In genomic region chr12:27523305-27523641, GRCh38 we compare ENCODE assay signal across 8 cellular contexts. TPM values are rescaled to one million over a fixed set of nuclear protein-coding genes. Genes with fewer than 3 reads are reported as not detected.
DNase-seq lines count a peak whose midpoint lies in the region; ATAC-seq and TF ChIP-seq lines count a peak whose summit lies in the region.

No MANE protein-coding gene starts in this region.

- H3K36me3 Mint-ChIP-seq in activated CD8-positive, alpha-beta memory T cell treated with anti-CD3 and anti-CD28 coated beads, Interleukin-2, amount 10 ng/mL, durations not matched to agents 7 days and 5 days: no peaks in the 10 kb centered on the region
- no peaks in the 10 kb centered on the region for H3K36me3 Mint-ChIP-seq in WTC11

- peak overlapping the region; percentile 96 for H3K4me3 Mint-ChIP-seq in activated CD8-positive, alpha-beta memory T cell treated with anti-CD3 and anti-CD28 coated beads, Interleukin-2, amount 10 ng/mL, durations not matched to agents 7 days and 5 days
- H3K4me3 Mint-ChIP-seq in WTC11: peak overlapping the region; percentile 79

- peaks cover 48% of the 10 kb centered on the region for H3K27me3 Mint-ChIP-seq in activated CD8-positive, alpha-beta memory T cell treated with anti-CD3 and anti-CD28 coated beads, Interleukin-2, amount 10 ng/mL, durations not matched to agents 7 days and 5 days
- peaks cover 51% of the 10 kb centered on the region for H3K27me3 Mint-ChIP-seq in WTC11 (ENCODE audit: low read depth)

- POLR2A ChIA-PET in WTC11 (lab: Charles Lee): interaction anchor here (0.7 to 2.1 kb wide), 4 partner anchors 32 to 1624 kb away, joined by 3 to 6 read pairs (median 4); no protein-coding TSS in a partner anchor

- H3K9ac ChIP-seq in iPS-15b (ENCODE audit: low read depth, low read length): peak overlapping the region; percentile 41

- DNase-seq in activated CD8-positive, alpha-beta memory T cell treated with anti-CD3 and anti-CD28 coated beads, Interleukin-2, amount 10 ng/mL, durations not matched to agents 7 days and 5 days: no peak
- DNase-seq in activated CD8-positive, alpha-beta memory T cell treated with anti-CD3 and anti-CD28 coated beads, Interleukin-2, amount 50 U/mL, for 48 hours: no peak
- DNase-seq in WTC11 (ENCODE audit: low spot score) (no peak), substantia nigra (lab: John Stamatoyannopoulos, UW) (no peak), midbrain (lab: John Stamatoyannopoulos, UW) (no peak), inferior parietal cortex (ENCODE audit: extremely low spot score) (no peak)

- no peak for TF ChIP-seq CTCF in WTC11 (IDR thresholded peaks at IDR 0.05)

- CTCF ChIA-PET in activated CD8-positive, alpha-beta memory T cell treated with anti-CD3 and anti-CD28 coated beads, Interleukin-2, amount 10 ng/mL, durations not matched to agents 7 days and 5 days (lab: Charles Lee): interaction anchor here (0.7 to 1.5 kb wide), 6 partner anchors 9 to 217 kb away, joined by 3 read pairs; no protein-coding TSS in a partner anchor
- CTCF ChIA-PET in WTC11 (lab: Charles Lee): interaction anchor here (0.8 to 2.7 kb wide), 2 partner anchors 61 to 88 kb away, joined by 3 to 13 read pairs; no protein-coding TSS in a partner anchor

- no peaks in the 10 kb centered on the region for H3K9me3 ChIP-seq in iPS-15b (ENCODE audit: control insufficient read depth, insufficient read depth, low read length)

- no peaks in the 10 kb centered on the region for H3K36me3 ChIP-seq in iPS-15b (ENCODE audit: control insufficient read depth, insufficient read depth, low read length)

- ATAC-seq in activated CD8-positive, alpha-beta memory T cell treated with anti-CD3 and anti-CD28 coated beads, Interleukin-2, amount 10 ng/mL, durations not matched to agents 7 days and 5 days: peak; percentile 3
- peak; percentile 20 for ATAC-seq in HG02938 (IDR thresholded peaks at IDR 0.05; ENCODE audit: unreplicated experiment)
- ATAC-seq in WTC11: no peak

- peak overlapping the region; percentile 80 for H3K27ac Mint-ChIP-seq in activated CD8-positive, alpha-beta memory T cell treated with anti-CD3 and anti-CD28 coated beads, Interleukin-2, amount 10 ng/mL, durations not matched to agents 7 days and 5 days
- H3K27ac Mint-ChIP-seq in WTC11: peak overlapping the region; percentile 95

- peak overlapping the region; percentile 82 for H3K4me3 ChIP-seq in iPS-15b (ENCODE audit: low read depth, low read length)

- H3K9me3 Mint-ChIP-seq in activated CD8-positive, alpha-beta memory T cell treated with anti-CD3 and anti-CD28 coated beads, Interleukin-2, amount 10 ng/mL, durations not matched to agents 7 days and 5 days (ENCODE audit: low read depth): no peaks in the 10 kb centered on the region
- no peaks in the 10 kb centered on the region for H3K9me3 Mint-ChIP-seq in WTC11

- H3K4me1 ChIP-seq in iPS-15b (ENCODE audit: control insufficient read depth, insufficient read depth, low read length): peaks cover 16% of the 10 kb centered on the region

- H3K27ac ChIP-seq in substantia nigra (ENCODE audit: low read depth, low read length, poor library complexity, severe bottlenecking): peak overlapping the region; percentile 67

- H3K27me3 ChIP-seq in iPS-15b (ENCODE audit: control insufficient read depth, insufficient read depth, low read length): peaks cover 14% of the 10 kb centered on the region

- H3K4me1 Mint-ChIP-seq in activated CD8-positive, alpha-beta memory T cell treated with anti-CD3 and anti-CD28 coated beads, Interleukin-2, amount 10 ng/mL, durations not matched to agents 7 days and 5 days: peaks cover 18% of the 10 kb centered on the region
- H3K4me1 Mint-ChIP-seq in WTC11: peaks cover 43% of the 10 kb centered on the region

TF ChIP-seq in WTC11, 78 proteins besides CTCF, POLR2A, EP300 and RAD21 (continues in another document):
- TF ChIP-seq PREB (CRISPR knock-in tag; IDR thresholded peaks at IDR 0.05; ENCODE audit: borderline replicate concordance) (no peak), ZBTB43 (CRISPR knock-in tag; IDR thresholded peaks at IDR 0.05) (no peak), ZNF532 (CRISPR knock-in tag; IDR thresholded peaks at IDR 0.05; ENCODE audit: borderline replicate concordance) (no peak), USF1 (CRISPR knock-in tag; IDR thresholded peaks at IDR 0.05) (no peak), PRDM15 (CRISPR knock-in tag; IDR thresholded peaks at IDR 0.05) (no peak)

RNA-seq across cellular contexts. Expression of gene PPFIBP1, which starts 0.7 kb away (rescaled TPM):
- 10 to 100 TPM in 1 of 2 experiments, 1 to 10 TPM in 1; 5.4 to 23.2 TPM for total RNA-seq in activated CD8-positive, alpha-beta memory T cell treated with anti-CD3 and anti-CD28 coated beads, Interleukin-2, amount 10 ng/mL, durations not matched to agents 7 days and 5 days
- total RNA-seq in WTC11 (2021): 22.3 to 28.7 TPM (median 27.7 TPM) in 3 replicates
